In the genomic region with DNA sequence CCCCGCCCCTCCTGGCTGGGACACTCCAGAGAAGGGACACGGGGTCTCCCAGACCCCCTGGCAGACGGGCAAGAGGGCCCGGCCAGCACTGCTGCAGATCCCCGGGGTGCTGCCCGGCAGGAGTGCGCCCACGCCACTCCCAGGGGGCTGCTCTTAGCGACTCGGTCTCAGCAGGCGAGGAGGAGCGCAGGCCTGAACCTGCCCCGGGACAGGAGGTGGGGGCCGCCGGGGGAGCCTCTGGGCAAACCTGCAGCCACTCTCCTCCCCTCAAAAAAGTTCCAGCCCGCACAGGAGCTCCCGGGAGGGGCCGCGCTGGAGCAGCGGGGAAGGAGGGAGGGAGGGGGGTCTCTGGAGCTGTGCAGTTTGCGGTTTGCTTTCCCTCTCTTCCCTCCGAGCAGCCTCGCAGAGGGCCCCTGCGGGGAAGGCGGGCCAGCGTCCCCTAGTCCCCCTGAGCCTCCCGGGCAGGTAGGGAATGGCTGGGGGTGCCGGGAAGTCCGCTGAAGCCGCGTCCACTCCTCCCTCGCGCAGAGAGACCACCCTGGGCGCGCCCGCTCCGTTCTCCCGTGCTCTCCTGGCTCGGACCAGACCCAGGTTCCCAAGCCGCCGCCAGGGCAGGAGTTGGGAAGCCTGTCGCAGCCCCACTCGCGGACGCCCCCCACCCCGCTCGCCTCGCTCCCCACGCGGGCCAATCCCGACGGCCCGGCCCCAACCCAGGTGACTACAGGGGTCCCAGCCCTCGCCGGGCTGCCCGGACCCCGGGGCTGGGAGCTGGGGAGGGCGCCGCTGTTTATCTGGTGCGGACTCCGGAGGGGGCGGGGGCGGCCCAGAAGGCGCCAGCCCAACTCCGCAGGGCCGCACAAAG, we compare ENCODE assay signal across 8 cellular contexts. TPM values are rescaled to one million over a fixed set of nuclear protein-coding genes. Genes with fewer than 3 reads are reported as not detected.
DNase-seq lines count a peak whose midpoint lies in the region; ATAC-seq and TF ChIP-seq lines count a peak whose summit lies in the region.

No MANE protein-coding gene starts in this region.

- H3K27me3 Mint-ChIP-seq in Calu3 (ENCODE audit: unreplicated experiment) = no peaks in the 10 kb centered on the region
- no peaks in the 10 kb centered on the region for H3K27me3 Mint-ChIP-seq in progenitor cell of endocrine pancreas

- no peaks in the 10 kb centered on the region for H3K27me3 ChIP-seq in RWPE2 (ENCODE audit: insufficient read depth, poor library complexity, severe bottlenecking)

- no peaks in the 10 kb centered on the region for H3K9me3 ChIP-seq in RWPE2 (ENCODE audit: severe bottlenecking)

- H3K4me3 Mint-ChIP-seq in Calu3 (ENCODE audit: low read depth, unreplicated experiment) (peak overlapping the region; percentile 68), progenitor cell of endocrine pancreas (ENCODE audit: low read depth) (peak overlapping the region; percentile 64)

- no peaks in the 10 kb centered on the region; the same call in 1 of the 2 replicates for H3K36me3 ChIP-seq in RWPE2 (ENCODE audit: low read depth)

- no TSS peak for BruUV-seq in Calu3 (replicated peaks; lab: Mats Ljungman, UMichigan)

- TF ChIP-seq CTCF in Calu3 (IDR thresholded peaks at IDR 0.05; ENCODE audit: unreplicated experiment) = no peak
- no peak for TF ChIP-seq CTCF in RWPE2 (IDR thresholded peaks at IDR 0.05; ENCODE audit: poor library complexity, severe bottlenecking)
- peak; percentile 33 for TF ChIP-seq CTCF in progenitor cell of endocrine pancreas (IDR thresholded peaks at IDR 0.05; ENCODE audit: unreplicated experiment)

- H3K9me3 Mint-ChIP-seq in Calu3 (ENCODE audit: low read depth, unreplicated experiment) = no peaks in the 10 kb centered on the region
- no peaks in the 10 kb centered on the region for H3K9me3 Mint-ChIP-seq in progenitor cell of endocrine pancreas (ENCODE audit: low read depth)

- DNase-seq in Calu3 (no peak), RWPE2 (ENCODE audit: low spot score) (peak; percentile 68), head of caudate nucleus (peak in 23 of 42 donors; percentile 14 to 86 (median 55)), progenitor cell of endocrine pancreas (ENCODE audit: low spot score, unreplicated experiment) (no peak), activated gamma-delta T cell (lab: John Stamatoyannopoulos, UW) (no peak), dermis blood vessel endothelial cell (no peak), HK-2 (ENCODE audit: unreplicated experiment) (no peak)
- DNase-seq in stimulated activated CD4-positive, alpha-beta T cell treated with anti-CD3 and anti-CD28 coated beads, Interleukin-12 subunit alpha, Interleukin-12 subunit beta, amount 100 ng/mL, for 4 hours = no peak

- peak overlapping the region; percentile 95 for H3K27ac ChIP-seq in RWPE2 (ENCODE audit: poor library complexity, severe bottlenecking)

- H3K27ac Mint-ChIP-seq in Calu3 (ENCODE audit: unreplicated experiment) (no peak overlapping the region), progenitor cell of endocrine pancreas (no peak overlapping the region)

- CTCF ChIA-PET in Calu3 (lab: Charles Lee) = interaction anchor here (0.7 kb wide), 1 partner anchor 1173 kb away, joined by 6 read pairs; no protein-coding TSS in a partner anchor

- H3K4me1 ChIP-seq in RWPE2 (ENCODE audit: insufficient read depth, poor library complexity, severe bottlenecking) = peaks cover 18% of the 10 kb centered on the region

- intact Hi-C loops in Calu3 (cut with micrococcal nuclease; ENCODE audit: unreplicated experiment) = loop anchor here (10.0 kb wide), 1 partner anchor 86 kb away; a partner anchor contains a TSS
- intact Hi-C loops in head of caudate nucleus (cut with DNase I) = loop anchor here (5.0 kb wide), 2 partner anchors 36 to 89 kb away; a partner anchor contains a TSS

- ATAC-seq in RWPE2 (ENCODE audit: low read depth) = peak; percentile 26

- peaks cover 17% of the 10 kb centered on the region for H3K4me1 Mint-ChIP-seq in Calu3 (ENCODE audit: low read depth, unreplicated experiment)
- peaks cover 10% of the 10 kb centered on the region for H3K4me1 Mint-ChIP-seq in progenitor cell of endocrine pancreas (ENCODE audit: low read depth)

- H3K4me3 ChIP-seq in RWPE2 (ENCODE audit: severe bottlenecking) = peak overlapping the region; percentile 35

- H3K36me3 Mint-ChIP-seq in Calu3 (ENCODE audit: insufficient read depth, unreplicated experiment) = peaks cover 27% of the 10 kb centered on the region
- H3K36me3 Mint-ChIP-seq in progenitor cell of endocrine pancreas (ENCODE audit: insufficient read depth) = peaks cover 2% of the 10 kb centered on the region

RNA-seq across cellular contexts. Expression of a gene that starts 44.2 kb away (rescaled TPM):
- total RNA-seq in Calu3 (2022) (19.3 and 24.8 TPM in 2 replicates), progenitor cell of endocrine pancreas (11.6 and 12.9 TPM in 2 replicates), dermis blood vessel endothelial cell (21.6 and 26.5 TPM in 2 replicates)

Comparison
In these comparisons a context has a peak if more than half of its experiments do, and no peak if none do; other contexts are left out.
1. DNase-seq: peak in RWPE2 (single experiment) and head of caudate nucleus (23 of 42); none in Calu3 (single experiment), progenitor cell of endocrine pancreas (single experiment), stimulated activated CD4-positive, alpha-beta T cell treated with anti-CD3 and anti-CD28 coated beads, Interleukin-12 subunit alpha, Interleukin-12 subunit beta, amount 100 ng/mL, for 4 hours (single experiment), activated gamma-delta T cell (single experiment), dermis blood vessel endothelial cell (single experiment) and HK-2 (single experiment).